Comparison of ENCODE assay signal across 8 cellular contexts in genomic region chr16:2251281-2252111, GRCh38. TPM values are rescaled to one million over a fixed set of nuclear protein-coding genes. Genes with fewer than 3 reads are reported as not detected.
A peak's percentile ranks its signal among the peaks of the same experiment; 100 is the strongest.
DNase-seq lines count a peak whose midpoint lies in the region; ATAC-seq and TF ChIP-seq lines count a peak whose summit lies in the region.

Gene ECI1, minus strand, starts transcription at chr16:2251587. Its CDS starts 21 bp downstream, at chr16:2251566.

- TF ChIP-seq CTCF in WTC11 (IDR thresholded peaks at IDR 0.05) (peak; percentile 13; the same call in 1 of the 2 replicates), spleen (IDR thresholded peaks at IDR 0.05 in 8 of 11, conservative IDR thresholded peaks at IDR 0.05 in 3 of 11) (peak; percentile 79 to 93 (median 88))

- peaks cover 0 to 52% (median 41%) of the 10 kb centered on the region in 6 donors for H3K36me3 ChIP-seq in spleen

- H3K9me3 Mint-ChIP-seq in WTC11 (no peaks in the 10 kb centered on the region), immature natural killer cell (no peaks in the 10 kb centered on the region)

- H3K36me3 Mint-ChIP-seq in WTC11 (peaks cover 36% of the 10 kb centered on the region), immature natural killer cell (peaks cover 1 to 16% (median 11%) of the 10 kb centered on the region in 3 donors)

- CTCF ChIA-PET in WTC11 (lab: Charles Lee), result interaction anchor here (0.6 to 3.8 kb wide), 27 partner anchors 10 to 882 kb away, joined by 3 to 62 read pairs (median 5); partner anchors contain the start of genes CASKIN1, CEMP1, DNASE1L2 and E4F1

- no peaks in the 10 kb centered on the region for H3K27me3 Mint-ChIP-seq in WTC11 (ENCODE audit: low read depth)
- peaks cover 0 to 8% (median 4%) of the 10 kb centered on the region in 3 donors for H3K27me3 Mint-ChIP-seq in immature natural killer cell (ENCODE audit: low read depth in 3 of 3)

- ATAC-seq in GM18858 (IDR thresholded peaks at IDR 0.05; ENCODE audit: unreplicated experiment), result peak; percentile 59
- peak; percentile 83 for ATAC-seq in HG03095 (IDR thresholded peaks at IDR 0.05; ENCODE audit: unreplicated experiment)
- peak; percentile 93 for ATAC-seq in WTC11

- 1 to 16% (median 3%) methylated on average over 9 to 90 of the region's 90 CpGs for WGBS in spleen, 5 donors

- peaks cover 9 to 52% (median 29%) of the 10 kb centered on the region in 6 donors for H3K4me1 ChIP-seq in spleen

- H3K27me3 ChIP-seq in spleen (replicated peaks in 1 of 7), result no peaks in the 10 kb centered on the region

- H3K27ac ChIP-seq in caudate nucleus (ENCODE audit: low read depth, low read length) (peak within 1 kb of the TSS; percentile 86), spleen (peak within 1 kb of the TSS; percentile 78 to 96 (median 90))

- peak in 2 of 3 donors; percentile 11 to 43 for TF ChIP-seq POLR2A in spleen (IDR thresholded peaks at IDR 0.05)

- H3K27ac Mint-ChIP-seq in WTC11 (peak within 1 kb of the TSS; percentile 98), immature natural killer cell (peak within 1 kb of the TSS; percentile 76 to 90 (median 87))

- in situ Hi-C loops in ACHN (cut with HindIII; ENCODE audit: low pct_ligation_motif_present, low pct_unique_long_range_greater_than_20kb, low sequenced_read_pairs), result no loop called here

- intact Hi-C loops in spleen (cut with DNase I; ENCODE audit: low total_unique reads), result no loop called here

- no peaks in the 10 kb centered on the region for H3K9me3 ChIP-seq in spleen

- DNase-seq in ACHN (peak; percentile 98), NCI-H2196 (lab: John Stamatoyannopoulos, UW; ENCODE audit: unreplicated experiment) (peak; percentile 97), WTC11 (ENCODE audit: low spot score) (peak; percentile 94), caudate nucleus (lab: John Stamatoyannopoulos, UW) (peak; percentile 25 to 95 (median 86)), immature natural killer cell (peak; percentile 87 to 89 (median 87)), spleen (peak; percentile 99)

- H3K4me3 Mint-ChIP-seq in WTC11, result peak within 1 kb of the TSS; percentile 92
- peak within 1 kb of the TSS; percentile 86 to 90 (median 88) for H3K4me3 Mint-ChIP-seq in immature natural killer cell

- POLR2A ChIA-PET in WTC11 (lab: Charles Lee), result interaction anchor here (0.5 to 4.7 kb wide), 15 partner anchors 11 to 1657 kb away, joined by 3 to 28 read pairs (median 6); partner anchors contain the start of genes ABCA3, BRICD5, DNASE1L2 and MLST8

- peak within 1 kb of the TSS; percentile 59 to 85 (median 68) for H3K4me3 ChIP-seq in spleen

- H3K4me1 Mint-ChIP-seq in WTC11 (peaks cover 9% of the 10 kb centered on the region), immature natural killer cell (peaks cover 8 to 9% of the 10 kb centered on the region in 2 donors)

TF ChIP-seq in WTC11, 78 proteins besides CTCF, POLR2A, EP300 and RAD21 (continues in another document):
- TF ChIP-seq PRRX2 (CRISPR knock-in tag; IDR thresholded peaks at IDR 0.05) (peak; percentile 66; the same call in 1 of the 2 replicates), ETV6 (CRISPR knock-in tag; IDR thresholded peaks at IDR 0.05) (peak; percentile 58; the same call in 1 of the 2 replicates), NFYB (CRISPR knock-in tag; conservative IDR thresholded peaks at IDR 0.05; ENCODE audit: low read depth) (no peak), GABPB1 (CRISPR knock-in tag; IDR thresholded peaks at IDR 0.05) (peak; percentile 56; the same call in 1 of the 2 replicates), CREM (CRISPR knock-in tag; IDR thresholded peaks at IDR 0.05) (peak; percentile 69), E2F5 (CRISPR knock-in tag; IDR thresholded peaks at IDR 0.05) (peak; percentile 95), GRHL2 (CRISPR knock-in tag; IDR thresholded peaks at IDR 0.05; ENCODE audit: insufficient replicate concordance, severe bottlenecking) (no peak), CDX4 (CRISPR knock-in tag; IDR thresholded peaks at IDR 0.05; ENCODE audit: borderline replicate concordance) (no peak), FOXK1 (CRISPR knock-in tag; IDR thresholded peaks at IDR 0.05) (no peak; the same call in 1 of the 2 replicates), ZNF416 (CRISPR knock-in tag; IDR thresholded peaks at IDR 0.05) (peak; percentile 22), RELA (CRISPR knock-in tag; IDR thresholded peaks at IDR 0.05; ENCODE audit: borderline replicate concordance) (peak; percentile 59; the same call in 1 of the 2 replicates), ZNF671 (CRISPR knock-in tag; IDR thresholded peaks at IDR 0.05) (peak; percentile 89; the same call in 1 of the 2 replicates), STAT6 (CRISPR knock-in tag; conservative IDR thresholded peaks at IDR 0.05; ENCODE audit: low read depth) (no peak), MAX (CRISPR knock-in tag; IDR thresholded peaks at IDR 0.05) (peak; percentile 73), PRDM15 (CRISPR knock-in tag; IDR thresholded peaks at IDR 0.05) (no peak), TP53 (CRISPR knock-in tag; IDR thresholded peaks at IDR 0.05) (peak; percentile 82; the same call in 1 of the 2 replicates), TEAD1 (CRISPR knock-in tag; IDR thresholded peaks at IDR 0.05) (peak; percentile 88), ZBTB21 (CRISPR knock-in tag; IDR thresholded peaks at IDR 0.05; ENCODE audit: borderline replicate concordance) (peak; percentile 59; the same call in 1 of the 2 replicates), ATF1 (CRISPR knock-in tag; IDR thresholded peaks at IDR 0.05) (0 out of 2 replicates have a peak, but pooled peaks have one; percentile 77), SP1 (CRISPR knock-in tag; conservative IDR thresholded peaks at IDR 0.05) (peak; percentile 94), KAT7 (CRISPR knock-in tag; IDR thresholded peaks at IDR 0.05; ENCODE audit: borderline replicate concordance) (peak; percentile 91)

RNA-seq across cellular contexts. Expression of gene ECI1, which starts in this region (rescaled TPM):
- 100 to 110 TPM (median 106 TPM) in 3 replicates for total RNA-seq in WTC11 (2021)
- polyA plus RNA-seq in immature natural killer cell, result 10 to 100 TPM; 40.4 to 67.8 (median 42.2) TPM
- total RNA-seq in spleen, result 10 to 100 TPM; 20.6 to 35.2 (median 29.0) TPM
- 10 to 100 TPM; 42.0 to 54.8 (median 51.6) TPM for polyA plus RNA-seq in spleen

Comparison
In these comparisons a context has a peak if more than half of its experiments do, and no peak if none do; other contexts are left out.
1. Peak in every context shown above with its lines: DNase-seq, ATAC-seq, H3K4me3 ChIP-seq and H3K27ac ChIP-seq.